In the genomic region with DNA sequence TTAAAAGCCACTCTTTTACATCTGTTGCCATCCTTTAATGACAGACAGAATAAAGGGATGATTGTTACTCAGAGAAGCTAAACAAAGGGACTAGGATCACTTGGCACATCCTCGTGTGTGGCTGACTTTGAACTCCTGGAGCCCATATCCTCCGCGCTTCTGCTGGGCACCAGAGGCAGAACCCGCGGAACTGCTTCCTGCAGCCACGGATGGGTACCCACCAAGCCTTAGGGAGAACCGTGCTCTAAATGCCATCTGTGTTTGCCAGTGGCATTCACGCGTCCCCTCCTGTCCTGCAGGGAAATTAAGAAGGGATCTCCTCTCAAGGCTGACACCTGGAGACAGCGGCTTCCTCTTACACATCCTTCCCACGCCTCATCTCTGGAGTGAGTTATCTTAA, we compare ENCODE assay signal across 13 cellular contexts.
"Had no signal": no experiment of that assay in that cellular context is flagged by ENCODE, and none has a peak within 500 bp of the region (broad histone marks: within the 10 kb centered on the region; RNA-seq: fewer than 3 reads in every experiment).

No MANE protein-coding gene starts in this region.

- DNase-seq: activated CD4-positive, alpha-beta T cell treated with anti-CD3 and anti-CD28 coated beads, Interleukin-2, amount 10 ng/mL, durations not matched to agents 7 days and 5 days; activated naive CD8-positive, alpha-beta T cell treated with anti-CD3 and anti-CD28 coated beads for 36 hours; brain microvascular endothelial cell; effector memory CD4-positive, alpha-beta T cell; foreskin keratinocyte; left ventricle myocardium superior; mesenchymal stem cell; ovary; retina; stimulated activated CD4-positive, alpha-beta T cell treated with anti-CD3 and anti-CD28 coated beads, Interleukin-2, amount 100 ng/mL, for 48 hours; transverse colon had no signal

- H3K9me3 Mint-ChIP-seq: activated CD4-positive, alpha-beta T cell treated with anti-CD3 and anti-CD28 coated beads, Interleukin-2, amount 10 ng/mL, durations not matched to agents 7 days and 5 days; activated naive CD8-positive, alpha-beta T cell treated with anti-CD3 and anti-CD28 coated beads for 36 hours; neural progenitor cell had no signal

- H3K27me3 Mint-ChIP-seq: activated CD4-positive, alpha-beta T cell treated with anti-CD3 and anti-CD28 coated beads, Interleukin-2, amount 10 ng/mL, durations not matched to agents 7 days and 5 days; activated naive CD8-positive, alpha-beta T cell treated with anti-CD3 and anti-CD28 coated beads for 36 hours; stimulated activated memory B cell treated with anti-CD40 and anti-IgM and Interleukin-4, amounts not matched to agents 10 μg/mL and 1 μg/mL and 100 μg/mL, for 72 hours had no signal

- H3K36me3 Mint-ChIP-seq: activated naive CD8-positive, alpha-beta T cell treated with anti-CD3 and anti-CD28 coated beads for 36 hours; neural progenitor cell; stimulated activated memory B cell treated with anti-CD40 and anti-IgM and Interleukin-4, amounts not matched to agents 10 μg/mL and 1 μg/mL and 100 μg/mL, for 72 hours had no signal

- H3K4me1 Mint-ChIP-seq: activated CD4-positive, alpha-beta T cell treated with anti-CD3 and anti-CD28 coated beads, Interleukin-2, amount 10 ng/mL, durations not matched to agents 7 days and 5 days; activated naive CD8-positive, alpha-beta T cell treated with anti-CD3 and anti-CD28 coated beads for 36 hours had no signal

- H3K27ac ChIP-seq: brain microvascular endothelial cell, foreskin keratinocyte, neural progenitor cell, ovary, transverse colon had no signal

- ATAC-seq: foreskin keratinocyte; left ventricle myocardium superior; stimulated activated memory B cell treated with anti-CD40 and anti-IgM and Interleukin-4, amounts not matched to agents 10 μg/mL and 1 μg/mL and 100 μg/mL, for 72 hours had no signal

- H3K27ac Mint-ChIP-seq: activated CD4-positive, alpha-beta T cell treated with anti-CD3 and anti-CD28 coated beads, Interleukin-2, amount 10 ng/mL, durations not matched to agents 7 days and 5 days; activated naive CD8-positive, alpha-beta T cell treated with anti-CD3 and anti-CD28 coated beads for 36 hours; neural progenitor cell; stimulated activated memory B cell treated with anti-CD40 and anti-IgM and Interleukin-4, amounts not matched to agents 10 μg/mL and 1 μg/mL and 100 μg/mL, for 72 hours had no signal

- H3K27me3 ChIP-seq: brain microvascular endothelial cell, foreskin keratinocyte, neural progenitor cell, ovary, transverse colon had no signal

- H3K4me3 Mint-ChIP-seq: activated CD4-positive, alpha-beta T cell treated with anti-CD3 and anti-CD28 coated beads, Interleukin-2, amount 10 ng/mL, durations not matched to agents 7 days and 5 days; activated naive CD8-positive, alpha-beta T cell treated with anti-CD3 and anti-CD28 coated beads for 36 hours; neural progenitor cell; stimulated activated memory B cell treated with anti-CD40 and anti-IgM and Interleukin-4, amounts not matched to agents 10 μg/mL and 1 μg/mL and 100 μg/mL, for 72 hours had no signal
